In genomic region chr5:52727568-52727967, GRCh38 we compare ENCODE assay signal across 9 cellular contexts.
DNase-seq lines count a peak whose midpoint lies in the region; ATAC-seq and TF ChIP-seq lines count a peak whose summit lies in the region.
"Had no signal": no experiment of that assay in that cellular context is flagged by ENCODE, and none has a peak within 500 bp of the region (broad histone marks: within the 10 kb centered on the region; RNA-seq: fewer than 3 reads in every experiment).

No MANE protein-coding gene starts in this region.

- no peaks in the 10 kb centered on the region for H3K27me3 ChIP-seq in PC-9 (ENCODE audit: insufficient read depth, low read depth)

- POLR2A ChIA-PET in PC-9 (lab: Charles Lee; ENCODE audit: unreplicated experiment): interaction anchor here (0.6 kb wide), 1 partner anchor 195 kb away, joined by 4 read pairs; no protein-coding TSS in a partner anchor

- no peaks in the 10 kb centered on the region for H3K36me3 ChIP-seq in PC-9 (ENCODE audit: low read depth)

- ATAC-seq in esophagus mucosa: peak; percentile 55

- no TSS peak for BruUV-seq in PC-9 (replicated peaks; lab: Mats Ljungman, UMichigan)

- peaks cover 11% of the 10 kb centered on the region for H3K4me1 ChIP-seq in PC-9 (replicated peaks; ENCODE audit: insufficient read depth)

- intact Hi-C loops in PC-9 (cut with micrococcal nuclease; ENCODE audit: unreplicated experiment): no loop called here

- no peak overlapping the region; the same call in 1 of the 2 replicates for H3K4me3 ChIP-seq in PC-9

- peak overlapping the region; percentile 63; the same call in 1 of the 2 replicates for H2AFZ ChIP-seq in PC-9

- H4K20me1 ChIP-seq in PC-9 (ENCODE audit: insufficient read depth): no peaks in the 10 kb centered on the region

- no peaks in the 10 kb centered on the region for H3K9me2 ChIP-seq in PC-9 (ENCODE audit: insufficient read depth)

- CTCF ChIA-PET in PC-9 (lab: Charles Lee): no interaction called here

- DNase-seq in AG09319 (ENCODE audit: extremely low read depth, low read depth) (peak; percentile 57), PC-9 (peak; percentile 17 to 61), myocyte (ENCODE audit: low read depth) (peak; percentile 72), NCI-H748 (lab: John Stamatoyannopoulos, UW; ENCODE audit: unreplicated experiment) (no peak), NCI-H2227 (lab: John Stamatoyannopoulos, UW; ENCODE audit: unreplicated experiment) (no peak), NCI-H2081 treated with DMSO at 0.1 percent for 48 hours (lab: John Stamatoyannopoulos, UW) (no peak), HK-2 (ENCODE audit: unreplicated experiment) (no peak)
- DNase-seq: T-helper 9 cell had no signal

- H3K27ac ChIP-seq in PC-9: peak overlapping the region; percentile 49

- H3K9me3 ChIP-seq in PC-9 (ENCODE audit: insufficient read depth, low read depth): no peaks in the 10 kb centered on the region

- H3K4me2 ChIP-seq in PC-9: peak overlapping the region; percentile 55

- no peaks in the 10 kb centered on the region for H3K79me2 ChIP-seq in PC-9 (ENCODE audit: low read depth)

- no peaks in the 10 kb centered on the region for H3F3A ChIP-seq in PC-9 (ENCODE audit: insufficient read depth, low read depth)

- TF ChIP-seq CTCF in AG09319 (IDR thresholded peaks at IDR 0.05; ENCODE audit: low read depth, low read length): no peak
- TF ChIP-seq CTCF in PC-9 (conservative IDR thresholded peaks at IDR 0.05): no peak

Comparison
In these comparisons a context has a peak if more than half of its experiments do, and no peak if none do; other contexts are left out.
1. DNase-seq: peak in AG09319 (single experiment), PC-9 (2 of 2) and myocyte (single experiment); none in NCI-H748 (single experiment), NCI-H2227 (single experiment), NCI-H2081 treated with DMSO at 0.1 percent for 48 hours (single experiment) and HK-2 (single experiment).